ENCODE assay signal across 10 cellular contexts in genomic region chr11:26028294-26028954, GRCh38.
DNase-seq lines count a peak whose midpoint lies in the region; ATAC-seq and TF ChIP-seq lines count a peak whose summit lies in the region.
"Had no signal": no experiment of that assay in that cellular context is flagged by ENCODE, and none has a peak within 500 bp of the region (broad histone marks: within the 10 kb centered on the region; RNA-seq: fewer than 3 reads in every experiment).

No MANE protein-coding gene starts in this region.

- H3K27ac ChIP-seq in CD8-positive, alpha-beta T cell (ENCODE audit: low read depth, low read length): no peak overlapping the region

- H3K9me3 ChIP-seq in CD8-positive, alpha-beta T cell (ENCODE audit: low read length): peaks cover 4% of the 10 kb centered on the region

- ATAC-seq in GM18868 (IDR thresholded peaks at IDR 0.05; ENCODE audit: unreplicated experiment) (peak; percentile 59), HG02885 (IDR thresholded peaks at IDR 0.05; ENCODE audit: poor library complexity, unreplicated experiment) (peak; percentile 54)
- ATAC-seq in CD8-positive, alpha-beta T cell: no peak
- ATAC-seq: T-helper 17 cell had no signal

- TF ChIP-seq CTCF in CD8-positive, alpha-beta T cell (IDR thresholded peaks at IDR 0.05): no peak

- H3K4me1 Mint-ChIP-seq in CD8-positive, alpha-beta T cell (ENCODE audit: low read depth): no peaks in the 10 kb centered on the region
- H3K4me1 Mint-ChIP-seq: T-helper 17 cell had no signal

- H3K27me3 Mint-ChIP-seq in CD8-positive, alpha-beta T cell (ENCODE audit: low read depth): no peaks in the 10 kb centered on the region
- H3K27me3 Mint-ChIP-seq: IgD-negative memory B cell, T-helper 17 cell had no signal

- no peak overlapping the region for H3K4me3 Mint-ChIP-seq in CD8-positive, alpha-beta T cell
- H3K4me3 Mint-ChIP-seq: IgD-negative memory B cell, T-helper 17 cell had no signal

- peaks cover 12% of the 10 kb centered on the region for H3K9me3 Mint-ChIP-seq in CD8-positive, alpha-beta T cell
- H3K9me3 Mint-ChIP-seq: IgD-negative memory B cell had no signal

- H3K27ac Mint-ChIP-seq in CD8-positive, alpha-beta T cell: no peak overlapping the region
- H3K27ac Mint-ChIP-seq: IgD-negative memory B cell, T-helper 17 cell had no signal

- H3K36me3 ChIP-seq in CD8-positive, alpha-beta T cell (ENCODE audit: insufficient read depth, low read length): no peaks in the 10 kb centered on the region

- intact Hi-C loops in CD8-positive, alpha-beta T cell (cut with DNase I, micrococcal nuclease): no loop called here

- H3K4me3 ChIP-seq in CD8-positive, alpha-beta T cell (ENCODE audit: low read depth, low read length): no peak overlapping the region

- H3K4me1 ChIP-seq in CD8-positive, alpha-beta T cell (ENCODE audit: insufficient read depth, low read length): no peaks in the 10 kb centered on the region

- POLR2A ChIA-PET in CD8-positive, alpha-beta T cell (lab: Charles Lee): no interaction called here

- H3K36me3 Mint-ChIP-seq in CD8-positive, alpha-beta T cell: no peaks in the 10 kb centered on the region
- H3K36me3 Mint-ChIP-seq: IgD-negative memory B cell had no signal

- DNase-seq in amniotic stem cell (lab: John Stamatoyannopoulos, UW) (peak; percentile 20), renal cortical epithelial cell (ENCODE audit: low read depth) (peak; percentile 46), NCI-H1105 treated with DMSO at 0.1 percent for 48 hours (lab: John Stamatoyannopoulos, UW) (no peak), NCI-H1436 treated with DMSO at 0.1 percent for 48 hours (lab: John Stamatoyannopoulos, UW) (no peak)
- DNase-seq in CD8-positive, alpha-beta T cell: no peak
- DNase-seq: NCI-H510A, T-helper 17 cell had no signal

- CTCF ChIA-PET in CD8-positive, alpha-beta T cell (lab: Charles Lee): no interaction called here

- no peaks in the 10 kb centered on the region for H3K27me3 ChIP-seq in CD8-positive, alpha-beta T cell (ENCODE audit: insufficient read depth, low read length)

Comparison
In these comparisons a context has a peak if more than half of its experiments do, and no peak if none do; other contexts are left out.
1. DNase-seq: peak in amniotic stem cell (single experiment) and renal cortical epithelial cell (single experiment); none in NCI-H1105 treated with DMSO at 0.1 percent for 48 hours (single experiment), NCI-H1436 treated with DMSO at 0.1 percent for 48 hours (single experiment) and CD8-positive, alpha-beta T cell (0 of 7).